ENCODE assay signal across 8 cellular contexts in the genomic region with DNA sequence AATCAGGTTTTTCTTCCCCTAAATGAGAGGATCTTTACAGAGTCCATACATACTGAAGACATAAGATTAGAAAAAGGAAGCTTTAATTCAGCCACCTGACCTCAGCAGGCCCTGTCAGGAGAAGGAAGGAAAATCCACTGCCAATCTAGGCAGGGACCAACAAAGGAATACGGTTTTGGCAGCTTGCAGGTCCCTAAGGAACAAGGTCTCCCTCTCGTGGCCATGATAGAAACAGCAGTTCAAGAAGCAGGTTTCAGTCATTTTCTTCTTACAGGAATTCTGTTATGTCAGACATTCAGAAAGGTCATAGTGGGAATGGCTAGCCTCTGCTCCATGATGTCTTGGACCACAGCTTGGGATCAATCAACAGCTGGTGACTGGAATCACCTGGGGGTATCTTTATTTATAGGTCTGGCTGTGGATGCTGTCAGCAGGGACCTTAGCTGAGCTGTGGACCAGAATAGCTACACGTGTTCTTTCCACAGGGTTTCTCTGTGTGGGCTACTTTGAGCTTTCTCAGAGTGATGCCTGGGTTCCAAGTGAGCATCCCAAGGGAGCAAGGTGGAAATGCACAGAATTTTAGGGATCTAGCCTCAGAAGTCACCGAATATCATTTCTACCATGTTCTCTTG. TPM values are rescaled to one million over a fixed set of nuclear protein-coding genes. Genes with fewer than 3 reads are reported as not detected.
A peak's percentile ranks its signal among the peaks of the same experiment; 100 is the strongest.
DNase-seq lines count a peak whose midpoint lies in the region; ATAC-seq and TF ChIP-seq lines count a peak whose summit lies in the region.

No MANE protein-coding gene starts in this region.

- H3K4me3 ChIP-seq in Panc1 (ENCODE audit: low read depth in 2 of 2, low read length in 2 of 2) = no peak overlapping the region

- H3K27me3 ChIP-seq in Panc1 (ENCODE audit: control insufficient read depth, insufficient read depth, low read length) = peaks cover 3% of the 10 kb centered on the region; the same call in 1 of the 2 replicates

- DNase-seq in CMK (ENCODE audit: low read depth) = peak; percentile 54
- peak; percentile 69 for DNase-seq in KBM-7
- DNase-seq in Panc1 (ENCODE audit: low read depth, low spot score) = peak; percentile 61
- DNase-seq in brain pericyte (ENCODE audit: low read depth, low spot score) = peak; percentile 25
- DNase-seq in islet precursor cell = peak; percentile 80
- DNase-seq in stimulated activated CD8-positive, alpha-beta memory T cell treated with anti-CD3 and anti-CD28 coated beads, Interleukin-12 subunit alpha, Interleukin-12 subunit beta, amount 100 ng/mL, for 1 hour (ENCODE audit: low read depth) = peak; percentile 15

- no peaks in the 10 kb centered on the region for H3K4me1 ChIP-seq in Panc1 (ENCODE audit: control insufficient read depth, insufficient read depth, low read length)

- H3K9me3 ChIP-seq in Panc1 (ENCODE audit: control insufficient read depth, insufficient read depth, low read depth, low read length) = peaks cover 6% of the 10 kb centered on the region; the same call in 1 of the 2 replicates

- H3K36me3 ChIP-seq in Panc1 (ENCODE audit: control insufficient read depth, insufficient read depth, low read length) = no peaks in the 10 kb centered on the region

- peak; percentile 66 for ATAC-seq in GM18907 (IDR thresholded peaks at IDR 0.05; ENCODE audit: unreplicated experiment)
- peak; percentile 69 for ATAC-seq in Panc1
- no peak for ATAC-seq in GM18870 (IDR thresholded peaks at IDR 0.05; ENCODE audit: unreplicated experiment)

- no TSS peak for BruUV-seq in Panc1 (replicated peaks; lab: Mats Ljungman, UMichigan)

- CTCF ChIA-PET in Panc1 (lab: Charles Lee) = interaction anchor here (0.6 kb wide), 1 partner anchor 1332 kb away, joined by 3 read pairs; no protein-coding TSS in a partner anchor

- no peak overlapping the region for H3K27ac ChIP-seq in Panc1 (ENCODE audit: low read length)

- intact Hi-C loops in Panc1 (cut with micrococcal nuclease; ENCODE audit: unreplicated experiment) = no loop called here

- POLR2A ChIA-PET in Panc1 (lab: Charles Lee) = interaction anchor here (1.2 kb wide), 1 partner anchor 9 kb away, joined by 3 read pairs; a partner anchor contains a TSS

- in situ Hi-C loops in KBM-7 (cut with MboI; ENCODE audit: low pct_unique_long_range_greater_than_20kb, low sequenced_read_pairs) (no loop called here), Panc1 (cut with HindIII; ENCODE audit: low pct_unique_long_range_greater_than_20kb, low sequenced_read_pairs) (no loop called here)

- TF ChIP-seq CTCF in Panc1 (IDR thresholded peaks at IDR 0.05) = peak; percentile 96

RNA-seq across cellular contexts. Expression of a gene that starts 9.4 kb away (rescaled TPM):
- 86.3 TPM for total RNA-seq in Panc1 (2021; ENCODE audit: unreplicated experiment)
- polyA plus RNA-seq in Panc1 (2012; ENCODE audit: insufficient read length) = 96.3 TPM

Comparison
In these comparisons a context has a peak if more than half of its experiments do, and no peak if none do; other contexts are left out.
1. DNase-seq: peak in every context shown above with its lines; median percentile 80 in islet precursor cell; 69 in KBM-7; 61 in Panc1; 54 in CMK; 25 in brain pericyte; 15 in stimulated activated CD8-positive, alpha-beta memory T cell treated with anti-CD3 and anti-CD28 coated beads, Interleukin-12 subunit alpha, Interleukin-12 subunit beta, amount 100 ng/mL, for 1 hour.